11 cellular contexts compared by ENCODE assay signal in the genomic region with DNA sequence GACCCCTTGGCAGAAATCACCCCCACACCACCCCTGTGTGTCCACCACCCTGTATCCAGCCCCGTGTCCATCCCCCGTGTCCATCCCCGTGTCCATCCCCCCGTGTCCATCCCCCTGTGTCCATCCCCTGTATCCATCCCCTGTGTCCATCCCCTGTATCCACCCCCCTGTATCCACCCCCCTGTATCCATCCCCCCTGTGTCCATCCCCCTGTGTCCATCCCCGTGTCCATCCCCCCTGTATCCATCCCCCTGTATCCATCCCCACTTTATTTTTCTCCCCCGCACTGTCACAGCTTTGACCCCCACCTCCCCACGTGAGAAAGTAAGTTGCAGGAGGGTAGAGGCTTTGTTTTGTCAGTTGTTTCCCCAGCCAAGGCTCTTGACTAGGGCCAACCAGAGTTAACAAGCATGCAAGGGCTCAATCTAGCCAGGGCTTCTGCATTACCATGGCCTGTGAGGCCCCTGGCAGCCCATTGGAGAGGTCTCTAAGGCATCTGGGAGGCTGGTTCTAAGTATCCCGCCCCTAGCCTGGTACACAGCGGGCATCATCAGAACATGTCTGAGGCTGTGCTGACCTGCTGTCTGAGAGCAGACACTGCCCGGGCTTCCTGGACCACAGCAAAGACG. TPM values are rescaled to one million over a fixed set of nuclear protein-coding genes. Genes with fewer than 3 reads are reported as not detected.
A peak's percentile ranks its signal among the peaks of the same experiment; 100 is the strongest.
DNase-seq lines count a peak whose midpoint lies in the region; ATAC-seq, FAIRE-seq and TF ChIP-seq lines count a peak whose summit lies in the region.
"Had no signal": no experiment of that assay in that cellular context is flagged by ENCODE, and none has a peak within 500 bp of the region (broad histone marks: within the 10 kb centered on the region; RNA-seq: fewer than 3 reads in every experiment).

No MANE protein-coding gene starts in this region.

- H3K4me3 ChIP-seq in RWPE2 (ENCODE audit: severe bottlenecking), result no peak overlapping the region
- H3K4me3 ChIP-seq: vagina had no signal

- DNase-seq in Ammon's horn (ENCODE audit: low spot score) (peak; percentile 76), GM12891 (ENCODE audit: insufficient read length, low spot score) (peak; percentile 95), RWPE2 (ENCODE audit: low spot score) (no peak), foreskin melanocyte (peak; percentile 40), kidney tubule cell (ENCODE audit: low spot score) (no peak)
- DNase-seq in activated T-cell treated with anti-CD3 and anti-CD28 coated beads, Interleukin-2, amount 50 U/mL, for 48 hours, result no peak
- DNase-seq: stimulated activated CD4-positive, alpha-beta T cell treated with anti-CD3 and anti-CD28 coated beads, Interleukin-4, amount 100 ng/mL, for 4 hours had no signal

- no peak for TF ChIP-seq CTCF in RWPE2 (IDR thresholded peaks at IDR 0.05; ENCODE audit: poor library complexity, severe bottlenecking)

- peak; percentile 12; the same call in 1 of the 3 replicates for ATAC-seq in RWPE2 (ENCODE audit: low read depth)
- ATAC-seq in GM18511 (IDR thresholded peaks at IDR 0.05; ENCODE audit: unreplicated experiment), result no peak
- ATAC-seq in GM19452 (IDR thresholded peaks at IDR 0.05; ENCODE audit: unreplicated experiment), result no peak

- H3K4me1 ChIP-seq in RWPE2 (ENCODE audit: insufficient read depth, poor library complexity, severe bottlenecking), result no peaks in the 10 kb centered on the region

- no peak for TF ChIP-seq POLR2A in GM12891 (IDR thresholded peaks at IDR 0.05; ENCODE audit: low read depth, low read length)

- peak; percentile 100 for FAIRE-seq in GM12891 (lab: Jason Lieb, UNC)
- FAIRE-seq: kidney had no signal

- no peak overlapping the region for H3K27ac ChIP-seq in RWPE2 (ENCODE audit: poor library complexity, severe bottlenecking)
- H3K27ac ChIP-seq: vagina had no signal

- H3K9me3 ChIP-seq in RWPE2 (ENCODE audit: severe bottlenecking), result no peaks in the 10 kb centered on the region
- H3K9me3 ChIP-seq: vagina had no signal

- no peaks in the 10 kb centered on the region for H3K36me3 ChIP-seq in RWPE2 (ENCODE audit: low read depth)
- H3K36me3 ChIP-seq: vagina had no signal

- H3K27me3 ChIP-seq in RWPE2 (ENCODE audit: insufficient read depth, poor library complexity, severe bottlenecking), result no peaks in the 10 kb centered on the region
- H3K27me3 ChIP-seq: vagina had no signal

TF ChIP-seq in GM12891, 5 proteins besides CTCF, POLR2A, EP300 and RAD21:
- no peak for TF ChIP-seq POLR2AphosphoS5 (IDR thresholded peaks at IDR 0.05; ENCODE audit: low read depth, low read length)
- TF ChIP-seq SPI1 (IDR thresholded peaks at IDR 0.05; ENCODE audit: low read depth, low read length), result no peak
- TF ChIP-seq PAX5 (IDR thresholded peaks at IDR 0.05; ENCODE audit: insufficient read depth, low read length, severe bottlenecking), result no peak
- TF ChIP-seq POU2F2 (IDR thresholded peaks at IDR 0.05; ENCODE audit: low read depth, low read length), result no peak
- TF ChIP-seq TAF1 (IDR thresholded peaks at IDR 0.05; ENCODE audit: low read depth, low read length), result no peak
TF ChIP-seq in GM12891: peak in this region for 0.

RNA-seq across cellular contexts. Expression of a gene that starts 18.1 kb away (rescaled TPM):
- 3.3 TPM for polyA plus RNA-seq in GM12891 (2012; ENCODE audit: low read depth, missing spikeins)

Comparison
In these comparisons a context has a peak if more than half of its experiments do, and no peak if none do; other contexts are left out.
1. DNase-seq: peak in Ammon's horn (single experiment), GM12891 (single experiment) and foreskin melanocyte (single experiment); none in RWPE2 (single experiment), activated T-cell treated with anti-CD3 and anti-CD28 coated beads, Interleukin-2, amount 50 U/mL, for 48 hours (0 of 2) and kidney tubule cell (single experiment).